ENCODE assay signal across 9 cellular contexts in the genomic region with DNA sequence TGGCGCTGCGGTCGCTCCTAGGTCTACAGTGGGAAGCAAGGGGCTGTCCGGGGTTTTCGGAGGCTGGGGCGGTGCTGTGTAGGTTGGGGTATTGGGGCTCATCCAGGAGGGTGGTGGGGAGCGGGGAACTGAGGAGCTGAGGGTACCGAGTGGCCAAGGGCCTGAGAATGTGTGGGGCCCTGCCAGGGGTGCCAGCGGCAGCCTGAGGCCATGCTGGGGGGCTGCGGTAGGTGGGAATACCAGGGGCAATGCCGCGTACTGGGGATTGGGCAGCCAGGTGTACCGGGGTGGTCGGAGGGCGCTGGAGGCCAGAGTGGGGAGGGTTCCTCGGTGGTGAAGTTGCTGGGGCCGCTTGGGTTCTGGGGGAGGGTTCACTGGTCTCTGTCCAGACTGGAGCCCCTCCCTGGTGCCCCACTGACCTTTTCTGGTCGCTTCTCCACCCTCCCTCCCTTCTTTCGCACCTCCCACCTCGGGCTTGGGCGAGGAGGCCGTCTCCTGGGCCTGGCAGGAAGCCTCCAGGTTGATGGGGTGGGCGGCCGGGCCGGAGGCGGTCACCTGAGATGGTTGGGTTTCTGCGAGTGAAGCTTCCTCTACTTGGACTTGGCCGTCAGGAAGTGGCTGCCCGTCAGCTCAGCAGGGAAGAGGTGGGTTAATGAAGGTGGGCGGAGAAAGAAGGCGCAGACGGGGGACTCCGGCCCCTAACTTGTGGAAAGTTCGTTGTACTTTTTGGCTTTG. TPM values are rescaled to one million over a fixed set of nuclear protein-coding genes. Genes with fewer than 3 reads are reported as not detected.
DNase-seq lines count a peak whose midpoint lies in the region; ATAC-seq and TF ChIP-seq lines count a peak whose summit lies in the region.
"Had no signal": no experiment of that assay in that cellular context is flagged by ENCODE, and none has a peak within 500 bp of the region (broad histone marks: within the 10 kb centered on the region; RNA-seq: fewer than 3 reads in every experiment).

No MANE protein-coding gene starts in this region.

- H3K36me3 ChIP-seq in endodermal cell (ENCODE audit: control insufficient read depth, insufficient read depth, low read length) = peaks cover 32% of the 10 kb centered on the region
- peaks cover 24 to 49% (median 27%) of the 10 kb centered on the region in 3 experiments for H3K36me3 ChIP-seq in naive thymus-derived CD4-positive, alpha-beta T cell (ENCODE audit: control insufficient read depth in 2 of 3, insufficient read depth in 3 of 3, low read length in 3 of 3)

- peaks cover 38% of the 10 kb centered on the region for H3K36me3 Mint-ChIP-seq in activated CD4-positive, alpha-beta T cell treated with anti-CD3 and anti-CD28 coated beads, Interleukin-2, amount 10 ng/mL, durations not matched to agents 7 days and 5 days (ENCODE audit: low read depth)
- H3K36me3 Mint-ChIP-seq in HFFc6 (ENCODE audit: low read depth) = peaks cover 9% of the 10 kb centered on the region
- H3K36me3 Mint-ChIP-seq in endodermal cell (ENCODE audit: low read depth) = peaks cover 36% of the 10 kb centered on the region
- H3K36me3 Mint-ChIP-seq in naive thymus-derived CD4-positive, alpha-beta T cell = peaks cover 0 to 23% (median 12%) of the 10 kb centered on the region in 5 donors

- H3K9me3 Mint-ChIP-seq in activated CD4-positive, alpha-beta T cell treated with anti-CD3 and anti-CD28 coated beads, Interleukin-2, amount 10 ng/mL, durations not matched to agents 7 days and 5 days = no peaks in the 10 kb centered on the region
- H3K9me3 Mint-ChIP-seq in HFFc6 = no peaks in the 10 kb centered on the region
- no peaks in the 10 kb centered on the region for H3K9me3 Mint-ChIP-seq in endodermal cell
- H3K9me3 Mint-ChIP-seq in naive thymus-derived CD4-positive, alpha-beta T cell = peaks cover 0 to 2% (median 0%) of the 10 kb centered on the region in 11 donors

- no peak for TF ChIP-seq CTCF in HFFc6 (IDR thresholded peaks at IDR 0.05)
- no peak for TF ChIP-seq CTCF in endodermal cell (conservative IDR thresholded peaks at IDR 0.05)

- peaks cover 4% of the 10 kb centered on the region for H3K4me1 ChIP-seq in endodermal cell (ENCODE audit: control insufficient read depth, insufficient read depth, low read length)
- peaks cover 7 to 10% of the 10 kb centered on the region in 2 donors for H3K4me1 ChIP-seq in naive thymus-derived CD4-positive, alpha-beta T cell (ENCODE audit: control insufficient read depth in 2 of 2, insufficient read depth in 2 of 2, low read length in 2 of 2)

- peak overlapping the region; percentile 80 for H3K9ac ChIP-seq in endodermal cell (ENCODE audit: extremely low read depth, low read length, poor library complexity, severe bottlenecking)

- CTCF ChIA-PET in activated CD4-positive, alpha-beta T cell treated with anti-CD3 and anti-CD28 coated beads, Interleukin-2, amount 10 ng/mL, durations not matched to agents 7 days and 5 days (lab: Charles Lee) = no interaction called here
- CTCF ChIA-PET in naive thymus-derived CD4-positive, alpha-beta T cell (lab: Charles Lee) = no interaction called here

- H3K27ac Mint-ChIP-seq in activated CD4-positive, alpha-beta T cell treated with anti-CD3 and anti-CD28 coated beads, Interleukin-2, amount 10 ng/mL, durations not matched to agents 7 days and 5 days = peak overlapping the region; percentile 94
- H3K27ac Mint-ChIP-seq in HFFc6 (peak overlapping the region; percentile 95), endodermal cell (peak overlapping the region; percentile 95)
- H3K27ac Mint-ChIP-seq in naive thymus-derived CD4-positive, alpha-beta T cell = peak overlapping the region; percentile 82 to 95 (median 92)

- H3K27me3 ChIP-seq in endodermal cell (ENCODE audit: control insufficient read depth, insufficient read depth, low read length, poor library complexity, severe bottlenecking) = no peaks in the 10 kb centered on the region
- no peaks in the 10 kb centered on the region for H3K27me3 ChIP-seq in naive thymus-derived CD4-positive, alpha-beta T cell (ENCODE audit: control insufficient read depth in 2 of 2, insufficient read depth in 2 of 2, low read length in 2 of 2)

- 0 out of 2 replicates have a peak, but pooled peaks have one; percentile 37 for TF ChIP-seq POLR2A in Raji (IDR thresholded peaks at IDR 0.05; ENCODE audit: insufficient read depth, low read depth, low read length)

- peaks cover 31% of the 10 kb centered on the region for H3K4me1 Mint-ChIP-seq in activated CD4-positive, alpha-beta T cell treated with anti-CD3 and anti-CD28 coated beads, Interleukin-2, amount 10 ng/mL, durations not matched to agents 7 days and 5 days
- peaks cover 8% of the 10 kb centered on the region; the same call in 1 of the 2 replicates for H3K4me1 Mint-ChIP-seq in HFFc6 (ENCODE audit: low read depth)
- H3K4me1 Mint-ChIP-seq in endodermal cell = peaks cover 10% of the 10 kb centered on the region
- H3K4me1 Mint-ChIP-seq in naive thymus-derived CD4-positive, alpha-beta T cell = peaks cover 5 to 43% (median 27%) of the 10 kb centered on the region in 7 donors

- H3K27ac ChIP-seq in endodermal cell (ENCODE audit: low read depth, low read length) = no peak overlapping the region
- peak overlapping the region; percentile 91 for H3K27ac ChIP-seq in naive thymus-derived CD4-positive, alpha-beta T cell (ENCODE audit: low read depth, low read length)

- no peaks in the 10 kb centered on the region for H3K27me3 Mint-ChIP-seq in activated CD4-positive, alpha-beta T cell treated with anti-CD3 and anti-CD28 coated beads, Interleukin-2, amount 10 ng/mL, durations not matched to agents 7 days and 5 days
- peaks cover 1% of the 10 kb centered on the region; the same call in 1 of the 2 replicates for H3K27me3 Mint-ChIP-seq in HFFc6 (ENCODE audit: insufficient read depth)
- H3K27me3 Mint-ChIP-seq in endodermal cell (ENCODE audit: insufficient read depth) = no peaks in the 10 kb centered on the region
- H3K27me3 Mint-ChIP-seq in naive thymus-derived CD4-positive, alpha-beta T cell = no peaks in the 10 kb centered on the region

- no peaks in the 10 kb centered on the region for H3K9me3 ChIP-seq in endodermal cell (ENCODE audit: control insufficient read depth, low read length)
- no peaks in the 10 kb centered on the region for H3K9me3 ChIP-seq in naive thymus-derived CD4-positive, alpha-beta T cell (ENCODE audit: control insufficient read depth in 2 of 3, low read length in 3 of 3)

- ATAC-seq in naive thymus-derived CD4-positive, alpha-beta T cell = peak; percentile 12
- no peak for ATAC-seq in HG03097 (IDR thresholded peaks at IDR 0.05; ENCODE audit: low FRiP score, unreplicated experiment)

- peak; percentile 27 for DNase-seq in activated CD4-positive, alpha-beta T cell treated with anti-CD3 and anti-CD28 coated beads, Interleukin-2, amount 10 ng/mL, durations not matched to agents 7 days and 5 days
- no peak for DNase-seq in activated CD4-positive, alpha-beta T cell treated with anti-CD3 and anti-CD28 coated beads for 4 hours
- DNase-seq in HFFc6 (no peak), endodermal cell (peak; percentile 85), MV-4-11 (lab: John Stamatoyannopoulos, UW) (no peak)
- DNase-seq in naive thymus-derived CD4-positive, alpha-beta T cell = peak in 2 of 9 donors; percentile 35 to 53

- H3K4me3 Mint-ChIP-seq in activated CD4-positive, alpha-beta T cell treated with anti-CD3 and anti-CD28 coated beads, Interleukin-2, amount 10 ng/mL, durations not matched to agents 7 days and 5 days = peak overlapping the region; percentile 95
- H3K4me3 Mint-ChIP-seq in HFFc6 (peak overlapping the region; percentile 95), endodermal cell (peak overlapping the region; percentile 92)
- H3K4me3 Mint-ChIP-seq in naive thymus-derived CD4-positive, alpha-beta T cell = peak overlapping the region; percentile 85 to 97 (median 91)

- POLR2A ChIA-PET in activated CD4-positive, alpha-beta T cell treated with anti-CD3 and anti-CD28 coated beads, Interleukin-2, amount 10 ng/mL, durations not matched to agents 7 days and 5 days (lab: Charles Lee) = no interaction called here
- POLR2A ChIA-PET in naive thymus-derived CD4-positive, alpha-beta T cell (lab: Charles Lee) = no interaction called here

- peak overlapping the region; percentile 93 for H3K4me3 ChIP-seq in endodermal cell (ENCODE audit: low read length)
- peak overlapping the region; percentile 76 for H3K4me3 ChIP-seq in naive thymus-derived CD4-positive, alpha-beta T cell (ENCODE audit: low read length)

- WGBS in endodermal cell (ENCODE audit: insufficient coverage in 1 of 2, insufficient read length in 1 of 2), 2 experiments = 2 to 3% methylated on average over 21 to 31 of the region's 34 CpGs

- intact Hi-C loops in naive thymus-derived CD4-positive, alpha-beta T cell (cut with micrococcal nuclease) = loop anchor here in 1 of 2 donors (2.0 to 5.0 kb wide), 3 partner anchors 345 to 1275 kb away; partner anchors contain the start of gene GTPBP6

RNA-seq across cellular contexts. Expression of gene AKAP17A, which starts 0.9 kb away (rescaled TPM):
- 10 to 100 TPM; 61.6 to 66.5 TPM for total RNA-seq in activated CD4-positive, alpha-beta T cell treated with anti-CD3 and anti-CD28 coated beads, Interleukin-2, amount 10 ng/mL, durations not matched to agents 7 days and 5 days
- total RNA-seq in HFFc6 (2021; fragmentation: NEBNext Ultra II Directional; extraction: Animal tissue kit (Norgen Biotek cat#: 25700)) = 10 to 100 TPM; 21.4 to 24.6 (median 23.6) TPM
- 10 to 100 TPM; 42.2 to 50.9 TPM for total RNA-seq in endodermal cell
- 50.4 TPM for polyA plus RNA-seq in endodermal cell (2013, experiment 1 of 2)
- 42.1 TPM for polyA plus RNA-seq in endodermal cell (2013, experiment 2 of 2)
- 100 to 1,000 TPM in 4 of 5 experiments, 10 to 100 TPM in 1; 75.7 to 165 (median 125) TPM for total RNA-seq in naive thymus-derived CD4-positive, alpha-beta T cell
- 10 to 100 TPM; 19.2 to 66.9 TPM for polyA plus RNA-seq in naive thymus-derived CD4-positive, alpha-beta T cell

RNA-seq across cellular contexts. Expression of gene ASMT, which starts 22.6 kb away (rescaled TPM):
- not detected for total RNA-seq in activated CD4-positive, alpha-beta T cell treated with anti-CD3 and anti-CD28 coated beads, Interleukin-2, amount 10 ng/mL, durations not matched to agents 7 days and 5 days
- under 1 TPM in 1 of 6 experiments, not detected in 5; 0.38 TPM for total RNA-seq in HFFc6 (2021; fragmentation: NEBNext Ultra II Directional; extraction: Animal tissue kit (Norgen Biotek cat#: 25700))
- not detected for total RNA-seq in endodermal cell
- polyA plus RNA-seq in endodermal cell (2013, experiment 1 of 2) = 0.68 TPM
- polyA plus RNA-seq in endodermal cell (2013, experiment 2 of 2) = 0.83 TPM
- under 1 TPM in 1 of 5 experiments, not detected in 4; 0.32 TPM for total RNA-seq in naive thymus-derived CD4-positive, alpha-beta T cell
- not detected for polyA plus RNA-seq in naive thymus-derived CD4-positive, alpha-beta T cell
- total RNA-seq: myocyte had no signal

RNA-seq across cellular contexts. Expression of gene P2RY8, which starts 55.3 kb away (rescaled TPM):
- total RNA-seq in activated CD4-positive, alpha-beta T cell treated with anti-CD3 and anti-CD28 coated beads, Interleukin-2, amount 10 ng/mL, durations not matched to agents 7 days and 5 days = 100 to 1,000 TPM in 1 of 2 experiments, 10 to 100 TPM in 1; 99.1 to 107 TPM
- not detected for total RNA-seq in HFFc6 (2021; fragmentation: NEBNext Ultra II Directional; extraction: Animal tissue kit (Norgen Biotek cat#: 25700))
- total RNA-seq in endodermal cell = not detected
- polyA plus RNA-seq in endodermal cell (2013, experiment 1 of 2) = 0.07 TPM
- 0.04 TPM for polyA plus RNA-seq in endodermal cell (2013, experiment 2 of 2)
- 100 to 1,000 TPM; 109 to 158 (median 122) TPM for total RNA-seq in naive thymus-derived CD4-positive, alpha-beta T cell
- polyA plus RNA-seq in naive thymus-derived CD4-positive, alpha-beta T cell = 100 to 1,000 TPM; 221 to 277 TPM
- total RNA-seq: myocyte had no signal

Comparison
In these comparisons a context has a peak if more than half of its experiments do, and no peak if none do; other contexts are left out.
1. DNase-seq: peak in activated CD4-positive, alpha-beta T cell treated with anti-CD3 and anti-CD28 coated beads, Interleukin-2, amount 10 ng/mL, durations not matched to agents 7 days and 5 days (single experiment) and endodermal cell (single experiment); none in activated CD4-positive, alpha-beta T cell treated with anti-CD3 and anti-CD28 coated beads for 4 hours (0 of 2), HFFc6 (single experiment) and MV-4-11 (single experiment).
2. RNA of gene P2RY8, which starts 55.3 kb away (total RNA-seq): 109 to 158 TPM in naive thymus-derived CD4-positive, alpha-beta T cell and 99.1 to 107 TPM in activated CD4-positive, alpha-beta T cell treated with anti-CD3 and anti-CD28 coated beads, Interleukin-2, amount 10 ng/mL, durations not matched to agents 7 days and 5 days; not detected in HFFc6 and not detected in endodermal cell; every median in the first group is over 100 times any median in the second.
3. Peak in every context shown above with its lines, with median percentiles within 50 percentile points of each other: H3K27ac Mint-ChIP-seq and H3K4me3 Mint-ChIP-seq.